Comparison of ENCODE assay signal across 15 cellular contexts in genomic region chr6:68256391-68256790, GRCh38.
DNase-seq lines count a peak whose midpoint lies in the region; ATAC-seq lines count a peak whose summit lies in the region.
"Had no signal": no experiment of that assay in that cellular context is flagged by ENCODE, and none has a peak within 500 bp of the region (broad histone marks: within the 10 kb centered on the region; RNA-seq: fewer than 3 reads in every experiment).

No MANE protein-coding gene starts in this region.

- no peak for ATAC-seq in HG03097 (IDR thresholded peaks at IDR 0.05; ENCODE audit: low FRiP score, unreplicated experiment)
- ATAC-seq: CD8-positive, alpha-beta T cell had no signal

- DNase-seq in LHCN-M2 (ENCODE audit: low read depth) (peak; percentile 50), astrocyte of the hippocampus (ENCODE audit: low read depth, low spot score) (peak; percentile 70), brain pericyte (ENCODE audit: low read depth, low spot score) (peak; percentile 15), non-pigmented ciliary epithelial cell (ENCODE audit: low read depth) (peak; percentile 47), pons (ENCODE audit: low spot score) (no peak), NCI-H187 treated with DMSO at 0.1 percent for 48 hours (lab: John Stamatoyannopoulos, UW) (no peak)
- DNase-seq in activated CD8-positive, alpha-beta memory T cell treated with anti-CD3 and anti-CD28 coated beads, Interleukin-2, amount 50 U/mL, for 4 hours, result no peak
- DNase-seq: Caco-2; CD4-positive, CD25-positive, alpha-beta regulatory T cell; CD8-positive, alpha-beta T cell; DMS153; DND-41; GOT3; HFFc6 had no signal

Comparison
In these comparisons a context has a peak if more than half of its experiments do, and no peak if none do; other contexts are left out.
1. DNase-seq: peak in LHCN-M2 (single experiment), astrocyte of the hippocampus (single experiment), brain pericyte (single experiment) and non-pigmented ciliary epithelial cell (single experiment); none in pons (single experiment), activated CD8-positive, alpha-beta memory T cell treated with anti-CD3 and anti-CD28 coated beads, Interleukin-2, amount 50 U/mL, for 4 hours (single experiment) and NCI-H187 treated with DMSO at 0.1 percent for 48 hours (single experiment).